ENCODE assay signal across 24 cellular contexts in the genomic region with DNA sequence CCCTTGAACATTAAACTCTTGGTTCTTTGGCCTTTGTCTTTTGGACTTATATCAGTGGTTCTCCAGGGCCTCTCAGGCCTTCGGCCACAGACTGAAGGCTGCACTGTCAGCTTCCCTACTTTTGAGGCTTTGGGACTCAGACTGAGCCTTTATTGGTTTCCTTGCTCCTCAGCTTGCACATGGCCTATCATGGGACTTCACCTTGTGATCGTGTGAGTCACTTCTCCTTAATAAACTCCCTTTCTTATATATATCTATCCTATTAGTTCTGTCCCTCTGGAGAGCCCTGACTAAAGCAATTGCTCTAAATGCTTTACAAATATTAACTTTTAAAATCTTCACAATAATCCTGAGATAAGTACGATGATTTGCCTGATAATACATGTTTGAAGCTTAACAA.
"Had no signal": no experiment of that assay in that cellular context is flagged by ENCODE, and none has a peak within 500 bp of the region (broad histone marks: within the 10 kb centered on the region; RNA-seq: fewer than 3 reads in every experiment).

No MANE protein-coding gene starts in this region.

- H3K4me1 ChIP-seq: neural progenitor cell, right lobe of liver, suprapubic skin, transverse colon, vagina had no signal

- H3K4me3 Mint-ChIP-seq: naive thymus-derived CD4-positive, alpha-beta T cell; nephron; neural progenitor cell; stimulated activated naive CD8-positive, alpha-beta T cell treated with anti-CD3 and anti-CD28 coated beads, Interleukin-15, amount 100 ng/mL, for 72 hours had no signal

- ATAC-seq: left lobe of liver; naive thymus-derived CD4-positive, alpha-beta T cell; right lobe of liver; stimulated activated naive CD8-positive, alpha-beta T cell treated with anti-CD3 and anti-CD28 coated beads, Interleukin-15, amount 100 ng/mL, for 72 hours had no signal

- FAIRE-seq: frontal cortex, kidney had no signal

- H3K4me1 Mint-ChIP-seq: neural progenitor cell; stimulated activated naive CD8-positive, alpha-beta T cell treated with anti-CD3 and anti-CD28 coated beads, Interleukin-15, amount 100 ng/mL, for 72 hours had no signal

- H3K9ac ChIP-seq: neural progenitor cell had no signal

- H3K4me3 ChIP-seq: coronary artery, lung, neural progenitor cell, ovary, right lobe of liver, smooth muscle cell, suprapubic skin, transverse colon, vagina had no signal

- H3K27ac ChIP-seq: coronary artery, neural progenitor cell, ovary, right lobe of liver, suprapubic skin, transverse colon, vagina had no signal

- H3K27ac Mint-ChIP-seq: nephron; neural progenitor cell; stimulated activated naive CD8-positive, alpha-beta T cell treated with anti-CD3 and anti-CD28 coated beads, Interleukin-15, amount 100 ng/mL, for 72 hours had no signal

- H3K27me3 Mint-ChIP-seq: stimulated activated naive CD8-positive, alpha-beta T cell treated with anti-CD3 and anti-CD28 coated beads, Interleukin-15, amount 100 ng/mL, for 72 hours had no signal

- H3K4me2 ChIP-seq: neural progenitor cell, smooth muscle cell had no signal

- H2AFZ ChIP-seq: neural progenitor cell had no signal

- H3K27me3 ChIP-seq: neural progenitor cell, ovary, right lobe of liver, suprapubic skin, transverse colon, vagina had no signal

- H3K9me3 ChIP-seq: ovary, right lobe of liver, suprapubic skin, transverse colon, vagina had no signal

- DNase-seq: head of caudate nucleus; kidney; mesendoderm; midbrain; naive thymus-derived CD4-positive, alpha-beta T cell; ovary; retina; right lobe of liver; stimulated activated CD4-positive, alpha-beta T cell treated with anti-CD3 and anti-CD28 coated beads, Interleukin-12 subunit alpha, Interleukin-12 subunit beta, amount 100 ng/mL, for 4 hours; stimulated activated CD4-positive, alpha-beta T cell treated with anti-CD3 and anti-CD28 coated beads, Interleukin-1b, Interleukin-23, amount 100 ng/mL, for 48 hours; stimulated activated CD4-positive, alpha-beta T cell treated with anti-CD3 and anti-CD28 coated beads, Interleukin-4, amount 100 ng/mL, for 1 hour; stimulated activated CD8-positive, alpha-beta memory T cell treated with anti-CD3 and anti-CD28 coated beads, Interleukin-4, amount 100 ng/mL, for 48 hours; stimulated activated naive CD4-positive, alpha-beta T cell; stimulated activated naive CD8-positive, alpha-beta T cell treated with anti-CD3 and anti-CD28 coated beads, Interleukin-15, amount 100 ng/mL, for 72 hours; transverse colon had no signal

- H3K36me3 ChIP-seq: neural progenitor cell, ovary, right lobe of liver, suprapubic skin, transverse colon, vagina had no signal

- H3K36me3 Mint-ChIP-seq: neural progenitor cell had no signal
